ENCODE assay signal across 8 cellular contexts in the genomic region with DNA sequence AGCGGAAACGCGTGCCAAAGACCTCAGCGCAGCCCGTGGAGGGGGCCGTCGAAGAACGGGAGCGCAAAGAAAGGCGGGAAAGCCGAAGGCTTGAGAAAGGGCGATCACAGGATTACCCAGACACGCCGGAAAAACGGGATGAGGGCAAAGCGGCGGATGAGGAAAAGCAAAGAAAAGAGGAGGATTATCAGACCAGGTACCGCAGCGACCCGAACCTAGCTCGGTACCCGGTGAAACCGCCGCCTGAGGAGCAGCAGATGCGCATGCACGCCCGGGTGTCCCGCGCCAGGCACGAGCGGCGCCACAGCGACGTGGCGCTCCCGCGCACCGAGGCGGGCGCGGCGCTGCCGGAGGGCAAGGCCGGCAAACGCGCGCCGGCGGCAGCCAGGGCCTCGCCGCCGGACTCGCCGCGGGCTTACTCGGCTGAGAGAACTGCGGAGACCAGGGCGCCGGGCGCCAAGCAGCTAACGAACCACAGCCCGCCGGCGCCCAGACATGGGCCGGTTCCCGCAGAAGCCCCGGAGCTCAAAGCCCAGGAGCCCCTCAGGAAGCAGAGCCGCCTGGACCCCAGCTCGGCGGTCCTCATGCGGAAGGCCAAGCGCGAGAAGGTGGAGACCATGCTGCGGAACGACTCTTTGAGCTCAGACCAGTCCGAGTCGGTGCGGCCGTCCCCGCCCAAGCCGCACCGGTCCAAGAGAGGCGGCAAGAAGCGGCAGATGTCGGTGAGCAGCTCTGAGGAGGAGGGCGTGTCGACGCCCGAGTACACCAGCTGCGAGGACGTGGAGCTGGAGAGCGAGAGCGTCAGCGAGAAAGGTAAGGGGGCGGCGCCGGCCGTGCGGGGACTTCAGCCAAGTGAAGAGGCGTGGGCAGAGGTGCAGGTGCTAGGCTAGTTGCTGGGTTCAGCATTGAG.
DNase-seq lines count a peak whose midpoint lies in the region; ATAC-seq and TF ChIP-seq lines count a peak whose summit lies in the region.

No MANE protein-coding gene starts in this region.

- no peaks in the 10 kb centered on the region for H3K79me2 ChIP-seq in parathyroid adenoma

- peak overlapping the region; percentile 96 for H2AFZ ChIP-seq in parathyroid adenoma

- peaks cover 3 to 4% of the 10 kb centered on the region in 2 donors for H3K36me3 Mint-ChIP-seq in CD14-positive monocyte
- peaks cover 1% of the 10 kb centered on the region for H3K36me3 Mint-ChIP-seq in T-helper 2 cell treated with Interferon-gamma antibody and Interleukin-4, amounts not matched to agents 5 μg/mL and 100 μg/mL, for 36 hours (ENCODE audit: low read depth)

- H3K4me1 Mint-ChIP-seq in CD14-positive monocyte, result peaks cover 8% of the 10 kb centered on the region
- H3K4me1 Mint-ChIP-seq in T-helper 2 cell treated with Interferon-gamma antibody and Interleukin-4, amounts not matched to agents 5 μg/mL and 100 μg/mL, for 36 hours (ENCODE audit: low read depth), result peaks cover 4% of the 10 kb centered on the region

- H3K4me3 ChIP-seq in parathyroid adenoma (ENCODE audit: low read depth, low read length), result peak overlapping the region; percentile 58

- TF ChIP-seq CTCF in CD14-positive monocyte (IDR thresholded peaks at IDR 0.05), result no peak
- peak; percentile 14 for TF ChIP-seq CTCF in parathyroid adenoma (IDR thresholded peaks at IDR 0.05)

- H3K27me3 ChIP-seq in parathyroid adenoma (ENCODE audit: control insufficient read depth, insufficient read depth, low read length), result no peaks in the 10 kb centered on the region

- peak overlapping the region; percentile 96 for H3K27ac ChIP-seq in parathyroid adenoma

- ATAC-seq in GM19043 (IDR thresholded peaks at IDR 0.05; ENCODE audit: low read depth, unreplicated experiment), result peak; percentile 59
- ATAC-seq in HG03520 (IDR thresholded peaks at IDR 0.05; ENCODE audit: unreplicated experiment), result peak; percentile 66
- ATAC-seq in GM18907 (IDR thresholded peaks at IDR 0.05; ENCODE audit: unreplicated experiment), result no peak

- no peaks in the 10 kb centered on the region for H3K9me3 ChIP-seq in parathyroid adenoma (ENCODE audit: control insufficient read depth, low read length)

- peaks cover 33 to 42% (median 39%) of the 10 kb centered on the region in 3 donors for H3K27me3 Mint-ChIP-seq in CD14-positive monocyte (ENCODE audit: low read depth in 3 of 3)
- H3K27me3 Mint-ChIP-seq in T-helper 2 cell treated with Interferon-gamma antibody and Interleukin-4, amounts not matched to agents 5 μg/mL and 100 μg/mL, for 36 hours (ENCODE audit: low read depth), result peaks cover 36% of the 10 kb centered on the region

- peak overlapping the region; percentile 96 for H3K9ac ChIP-seq in parathyroid adenoma

- H3K27ac Mint-ChIP-seq in CD14-positive monocyte, result no peak overlapping the region
- H3K27ac Mint-ChIP-seq in T-helper 2 cell treated with Interferon-gamma antibody and Interleukin-4, amounts not matched to agents 5 μg/mL and 100 μg/mL, for 36 hours, result no peak overlapping the region

- no peaks in the 10 kb centered on the region for H3K4me1 ChIP-seq in parathyroid adenoma

- peak overlapping the region; percentile 89 for H3K4me2 ChIP-seq in parathyroid adenoma (ENCODE audit: low read length)

- intact Hi-C loops in CD14-positive monocyte (cut with micrococcal nuclease), result no loop called here

- DNase-seq in CD14-positive monocyte (ENCODE audit: low spot score) (no peak), germinal center (ENCODE audit: low spot score) (peak; percentile 36), OCI-M1 (lab: John Stamatoyannopoulos, UW) (no peak)
- DNase-seq in T-helper 2 cell treated with Interferon-gamma antibody and Interleukin-4, amounts not matched to agents 5 μg/mL and 100 μg/mL, for 36 hours (ENCODE audit: low spot score), result no peak

- no peaks in the 10 kb centered on the region for H3K36me3 ChIP-seq in parathyroid adenoma (ENCODE audit: control insufficient read depth, insufficient read depth, low read length)

- peaks cover 2 to 7% (median 4%) of the 10 kb centered on the region in 7 donors for H3K9me3 Mint-ChIP-seq in CD14-positive monocyte
- no peaks in the 10 kb centered on the region for H3K9me3 Mint-ChIP-seq in T-helper 2 cell treated with Interferon-gamma antibody and Interleukin-4, amounts not matched to agents 5 μg/mL and 100 μg/mL, for 36 hours

- peak overlapping the region; percentile 68 to 90 for H3K4me3 Mint-ChIP-seq in CD14-positive monocyte
- H3K4me3 Mint-ChIP-seq in T-helper 2 cell treated with Interferon-gamma antibody and Interleukin-4, amounts not matched to agents 5 μg/mL and 100 μg/mL, for 36 hours, result peak overlapping the region; percentile 47
